1 cellular context compared by ENCODE assay signal in the genomic region with DNA sequence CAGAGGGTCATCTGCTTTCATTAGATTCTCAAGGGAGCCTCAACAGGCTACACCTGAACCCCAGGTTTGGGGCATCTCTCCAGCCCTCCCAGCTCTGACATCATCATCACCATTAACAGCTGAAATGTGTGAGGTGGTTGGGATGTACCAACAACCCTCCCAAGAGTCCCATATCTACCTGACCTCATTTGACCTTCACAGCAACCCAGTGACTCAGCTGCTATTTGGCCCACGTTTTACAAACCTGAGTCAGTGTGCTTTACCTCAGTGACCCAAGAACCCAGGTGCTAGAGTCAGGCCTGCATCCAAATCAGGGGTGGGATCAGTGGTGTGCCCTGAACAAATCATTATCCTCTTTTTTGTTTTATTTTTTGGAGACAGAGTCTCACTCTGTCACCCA.
TF ChIP-seq lines count a peak whose summit lies in the region.

No MANE protein-coding gene starts in this region.

TF ChIP-seq in HepG2, 621 proteins besides CTCF, POLR2A, EP300 and RAD21 (continued from another document):
- TF ChIP-seq, protein P1, sequence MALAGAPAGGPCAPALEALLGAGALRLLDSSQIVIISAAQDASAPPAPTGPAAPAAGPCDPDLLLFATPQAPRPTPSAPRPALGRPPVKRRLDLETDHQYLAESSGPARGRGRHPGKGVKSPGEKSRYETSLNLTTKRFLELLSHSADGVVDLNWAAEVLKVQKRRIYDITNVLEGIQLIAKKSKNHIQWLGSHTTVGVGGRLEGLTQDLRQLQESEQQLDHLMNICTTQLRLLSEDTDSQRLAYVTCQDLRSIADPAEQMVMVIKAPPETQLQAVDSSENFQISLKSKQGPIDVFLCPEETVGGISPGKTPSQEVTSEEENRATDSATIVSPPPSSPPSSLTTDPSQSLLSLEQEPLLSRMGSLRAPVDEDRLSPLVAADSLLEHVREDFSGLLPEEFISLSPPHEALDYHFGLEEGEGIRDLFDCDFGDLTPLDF (CRISPR knock-in tag; IDR thresholded peaks at IDR 0.05): no peak
- TF ChIP-seq ZNF773 (CRISPR knock-in tag; IDR thresholded peaks at IDR 0.05; ENCODE audit: borderline replicate concordance) (no peak), NPAS2 (CRISPR knock-in tag; IDR thresholded peaks at IDR 0.05; ENCODE audit: borderline replicate concordance) (no peak), ZNF253 (CRISPR knock-in tag; IDR thresholded peaks at IDR 0.05; ENCODE audit: borderline replicate concordance) (no peak), AGO1 (IDR thresholded peaks at IDR 0.05; ENCODE audit: low read depth, low read length, poor library complexity, severe bottlenecking) (no peak), SMARCE1 (IDR thresholded peaks at IDR 0.05; ENCODE audit: borderline replicate concordance) (no peak), KAT7 (CRISPR knock-in tag; IDR thresholded peaks at IDR 0.05; ENCODE audit: borderline replicate concordance) (no peak), WIZ (CRISPR knock-in tag; IDR thresholded peaks at IDR 0.05) (no peak), HOXA9 (CRISPR knock-in tag; IDR thresholded peaks at IDR 0.05; ENCODE audit: borderline replicate concordance) (no peak), CREB1 (IDR thresholded peaks at IDR 0.05) (peak; percentile 44; the same call in 1 of the 2 replicates), CREB1 (CRISPR knock-in tag; IDR thresholded peaks at IDR 0.05) (peak; percentile 27; the same call in 1 of the 2 replicates), TP53 (CRISPR knock-in tag; conservative IDR thresholded peaks at IDR 0.05) (no peak), SRF (IDR thresholded peaks at IDR 0.05; ENCODE audit: low read depth, low read length) (no peak), ZNF644 (CRISPR knock-in tag; IDR thresholded peaks at IDR 0.05; ENCODE audit: low read depth) (no peak), RXRA (CRISPR knock-in tag; IDR thresholded peaks at IDR 0.05) (peak; percentile 46; the same call in 1 of the 2 replicates), ZNF570 (CRISPR knock-in tag; IDR thresholded peaks at IDR 0.05; ENCODE audit: borderline replicate concordance) (no peak), MED8 (CRISPR knock-in tag; IDR thresholded peaks at IDR 0.05; ENCODE audit: insufficient replicate concordance) (no peak), ZNF777 (CRISPR knock-in tag; IDR thresholded peaks at IDR 0.05) (no peak), NR2F6 (IDR thresholded peaks at IDR 0.05) (no peak), NR2F6 (CRISPR knock-in tag; IDR thresholded peaks at IDR 0.05) (0 out of 2 replicates have a peak, but pooled peaks have one; percentile 50), NCOA2 (CRISPR knock-in tag; IDR thresholded peaks at IDR 0.05) (no peak), FOXP1 (IDR thresholded peaks at IDR 0.05) (no peak), FOXP1 (CRISPR knock-in tag; IDR thresholded peaks at IDR 0.05) (no peak), ZNF225 (CRISPR knock-in tag; IDR thresholded peaks at IDR 0.05) (no peak), PAWR (CRISPR knock-in tag; IDR thresholded peaks at IDR 0.05; ENCODE audit: borderline replicate concordance) (no peak), ZNF484 (CRISPR knock-in tag; IDR thresholded peaks at IDR 0.05; ENCODE audit: borderline replicate concordance, low read depth) (no peak), ASH2L (IDR thresholded peaks at IDR 0.05; ENCODE audit: insufficient read length, low read depth, low read length) (no peak), ZNF839 (CRISPR knock-in tag; IDR thresholded peaks at IDR 0.05; ENCODE audit: borderline replicate concordance) (no peak), ZNF160 (CRISPR knock-in tag; IDR thresholded peaks at IDR 0.05) (no peak), ZNF432 (CRISPR knock-in tag; IDR thresholded peaks at IDR 0.05; ENCODE audit: borderline replicate concordance) (no peak), FOSL1 (CRISPR knock-in tag; IDR thresholded peaks at IDR 0.05; ENCODE audit: borderline replicate concordance) (no peak), ATF7-NPFF (CRISPR knock-in tag; IDR thresholded peaks at IDR 0.05; ENCODE audit: low read depth) (no peak), MXI1 (IDR thresholded peaks at IDR 0.05; ENCODE audit: borderline replicate concordance, low read depth, low read length) (no peak), ZZZ3 (CRISPR knock-in tag; IDR thresholded peaks at IDR 0.05; ENCODE audit: borderline replicate concordance) (no peak), RXRB (CRISPR knock-in tag; IDR thresholded peaks at IDR 0.05; ENCODE audit: borderline replicate concordance) (peak; percentile 78), RARA (CRISPR knock-in tag; IDR thresholded peaks at IDR 0.05) (peak; percentile 56), FOXK2 (IDR thresholded peaks at IDR 0.05) (no peak), ZNF121 (CRISPR knock-in tag; IDR thresholded peaks at IDR 0.05) (no peak), ADNP (CRISPR knock-in tag; IDR thresholded peaks at IDR 0.05) (no peak), ATF7 (IDR thresholded peaks at IDR 0.05) (no peak), ATF7 (CRISPR knock-in tag; IDR thresholded peaks at IDR 0.05) (0 out of 2 replicates have a peak, but pooled peaks have one; percentile 30), ZNF572 (CRISPR knock-in tag; IDR thresholded peaks at IDR 0.05) (no peak), ZNF790 (CRISPR knock-in tag; IDR thresholded peaks at IDR 0.05; ENCODE audit: borderline replicate concordance) (no peak), POLR2G (IDR thresholded peaks at IDR 0.05; ENCODE audit: low read depth, low read length) (no peak), SETDB1 (CRISPR knock-in tag; IDR thresholded peaks at IDR 0.05; ENCODE audit: borderline replicate concordance) (no peak), ZNF329 (CRISPR knock-in tag; IDR thresholded peaks at IDR 0.05; ENCODE audit: low read depth) (no peak), EHMT2 (IDR thresholded peaks at IDR 0.05; ENCODE audit: borderline replicate concordance, low read depth, low read length) (no peak), TRIM24 (CRISPR knock-in tag; IDR thresholded peaks at IDR 0.05) (no peak), FOXA3 (CRISPR knock-in tag; IDR thresholded peaks at IDR 0.05) (no peak), ZNF660 (CRISPR knock-in tag; IDR thresholded peaks at IDR 0.05; ENCODE audit: borderline replicate concordance, low read depth) (no peak), ZNF256 (CRISPR knock-in tag; conservative IDR thresholded peaks at IDR 0.05) (no peak), SNAPC2 (CRISPR knock-in tag; IDR thresholded peaks at IDR 0.05) (no peak), ATAD3A (CRISPR knock-in tag; IDR thresholded peaks at IDR 0.05) (no peak)
- TF ChIP-seq, protein P2, sequence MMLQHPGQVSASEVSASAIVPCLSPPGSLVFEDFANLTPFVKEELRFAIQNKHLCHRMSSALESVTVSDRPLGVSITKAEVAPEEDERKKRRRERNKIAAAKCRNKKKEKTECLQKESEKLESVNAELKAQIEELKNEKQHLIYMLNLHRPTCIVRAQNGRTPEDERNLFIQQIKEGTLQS (CRISPR knock-in tag; IDR thresholded peaks at IDR 0.05): no peak
- TF ChIP-seq, protein P3, sequence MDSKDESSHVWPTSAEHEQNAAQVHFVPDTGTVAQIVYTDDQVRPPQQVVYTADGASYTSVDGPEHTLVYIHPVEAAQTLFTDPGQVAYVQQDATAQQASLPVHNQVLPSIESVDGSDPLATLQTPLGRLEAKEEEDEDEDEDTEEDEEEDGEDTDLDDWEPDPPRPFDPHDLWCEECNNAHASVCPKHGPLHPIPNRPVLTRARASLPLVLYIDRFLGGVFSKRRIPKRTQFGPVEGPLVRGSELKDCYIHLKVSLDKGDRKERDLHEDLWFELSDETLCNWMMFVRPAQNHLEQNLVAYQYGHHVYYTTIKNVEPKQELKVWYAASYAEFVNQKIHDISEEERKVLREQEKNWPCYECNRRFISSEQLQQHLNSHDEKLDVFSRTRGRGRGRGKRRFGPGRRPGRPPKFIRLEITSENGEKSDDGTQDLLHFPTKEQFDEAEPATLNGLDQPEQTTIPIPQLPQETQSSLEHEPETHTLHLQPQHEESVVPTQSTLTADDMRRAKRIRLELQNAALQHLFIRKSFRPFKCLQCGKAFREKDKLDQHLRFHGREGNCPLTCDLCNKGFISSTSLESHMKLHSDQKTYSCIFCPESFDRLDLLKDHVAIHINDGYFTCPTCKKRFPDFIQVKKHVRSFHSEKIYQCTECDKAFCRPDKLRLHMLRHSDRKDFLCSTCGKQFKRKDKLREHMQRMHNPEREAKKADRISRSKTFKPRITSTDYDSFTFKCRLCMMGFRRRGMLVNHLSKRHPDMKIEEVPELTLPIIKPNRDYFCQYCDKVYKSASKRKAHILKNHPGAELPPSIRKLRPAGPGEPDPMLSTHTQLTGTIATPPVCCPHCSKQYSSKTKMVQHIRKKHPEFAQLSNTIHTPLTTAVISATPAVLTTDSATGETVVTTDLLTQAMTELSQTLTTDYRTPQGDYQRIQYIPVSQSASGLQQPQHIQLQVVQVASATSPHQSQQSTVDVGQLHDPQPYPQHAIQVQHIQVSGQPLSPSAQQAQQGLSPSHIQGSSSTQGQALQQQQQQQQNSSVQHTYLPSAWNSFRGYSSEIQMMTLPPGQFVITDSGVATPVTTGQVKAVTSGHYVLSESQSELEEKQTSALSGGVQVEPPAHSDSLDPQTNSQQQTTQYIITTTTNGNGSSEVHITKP (CRISPR knock-in tag; IDR thresholded peaks at IDR 0.05; ENCODE audit: low read depth): peak; percentile 72; the same call in 1 of the 2 replicates
- TF ChIP-seq, protein P4, sequence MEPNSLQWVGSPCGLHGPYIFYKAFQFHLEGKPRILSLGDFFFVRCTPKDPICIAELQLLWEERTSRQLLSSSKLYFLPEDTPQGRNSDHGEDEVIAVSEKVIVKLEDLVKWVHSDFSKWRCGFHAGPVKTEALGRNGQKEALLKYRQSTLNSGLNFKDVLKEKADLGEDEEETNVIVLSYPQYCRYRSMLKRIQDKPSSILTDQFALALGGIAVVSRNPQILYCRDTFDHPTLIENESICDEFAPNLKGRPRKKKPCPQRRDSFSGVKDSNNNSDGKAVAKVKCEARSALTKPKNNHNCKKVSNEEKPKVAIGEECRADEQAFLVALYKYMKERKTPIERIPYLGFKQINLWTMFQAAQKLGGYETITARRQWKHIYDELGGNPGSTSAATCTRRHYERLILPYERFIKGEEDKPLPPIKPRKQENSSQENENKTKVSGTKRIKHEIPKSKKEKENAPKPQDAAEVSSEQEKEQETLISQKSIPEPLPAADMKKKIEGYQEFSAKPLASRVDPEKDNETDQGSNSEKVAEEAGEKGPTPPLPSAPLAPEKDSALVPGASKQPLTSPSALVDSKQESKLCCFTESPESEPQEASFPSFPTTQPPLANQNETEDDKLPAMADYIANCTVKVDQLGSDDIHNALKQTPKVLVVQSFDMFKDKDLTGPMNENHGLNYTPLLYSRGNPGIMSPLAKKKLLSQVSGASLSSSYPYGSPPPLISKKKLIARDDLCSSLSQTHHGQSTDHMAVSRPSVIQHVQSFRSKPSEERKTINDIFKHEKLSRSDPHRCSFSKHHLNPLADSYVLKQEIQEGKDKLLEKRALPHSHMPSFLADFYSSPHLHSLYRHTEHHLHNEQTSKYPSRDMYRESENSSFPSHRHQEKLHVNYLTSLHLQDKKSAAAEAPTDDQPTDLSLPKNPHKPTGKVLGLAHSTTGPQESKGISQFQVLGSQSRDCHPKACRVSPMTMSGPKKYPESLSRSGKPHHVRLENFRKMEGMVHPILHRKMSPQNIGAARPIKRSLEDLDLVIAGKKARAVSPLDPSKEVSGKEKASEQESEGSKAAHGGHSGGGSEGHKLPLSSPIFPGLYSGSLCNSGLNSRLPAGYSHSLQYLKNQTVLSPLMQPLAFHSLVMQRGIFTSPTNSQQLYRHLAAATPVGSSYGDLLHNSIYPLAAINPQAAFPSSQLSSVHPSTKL (CRISPR knock-in tag; IDR thresholded peaks at IDR 0.05): 0 out of 2 replicates have a peak, but pooled peaks have one; percentile 8
- TF ChIP-seq, protein P5, sequence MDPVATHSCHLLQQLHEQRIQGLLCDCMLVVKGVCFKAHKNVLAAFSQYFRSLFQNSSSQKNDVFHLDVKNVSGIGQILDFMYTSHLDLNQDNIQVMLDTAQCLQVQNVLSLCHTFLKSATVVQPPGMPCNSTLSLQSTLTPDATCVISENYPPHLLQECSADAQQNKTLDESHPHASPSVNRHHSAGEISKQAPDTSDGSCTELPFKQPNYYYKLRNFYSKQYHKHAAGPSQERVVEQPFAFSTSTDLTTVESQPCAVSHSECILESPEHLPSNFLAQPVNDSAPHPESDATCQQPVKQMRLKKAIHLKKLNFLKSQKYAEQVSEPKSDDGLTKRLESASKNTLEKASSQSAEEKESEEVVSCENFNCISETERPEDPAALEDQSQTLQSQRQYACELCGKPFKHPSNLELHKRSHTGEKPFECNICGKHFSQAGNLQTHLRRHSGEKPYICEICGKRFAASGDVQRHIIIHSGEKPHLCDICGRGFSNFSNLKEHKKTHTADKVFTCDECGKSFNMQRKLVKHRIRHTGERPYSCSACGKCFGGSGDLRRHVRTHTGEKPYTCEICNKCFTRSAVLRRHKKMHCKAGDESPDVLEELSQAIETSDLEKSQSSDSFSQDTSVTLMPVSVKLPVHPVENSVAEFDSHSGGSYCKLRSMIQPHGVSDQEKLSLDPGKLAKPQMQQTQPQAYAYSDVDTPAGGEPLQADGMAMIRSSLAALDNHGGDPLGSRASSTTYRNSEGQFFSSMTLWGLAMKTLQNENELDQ (CRISPR knock-in tag; IDR thresholded peaks at IDR 0.05; ENCODE audit: borderline replicate concordance): no peak
- TF ChIP-seq, protein P6, sequence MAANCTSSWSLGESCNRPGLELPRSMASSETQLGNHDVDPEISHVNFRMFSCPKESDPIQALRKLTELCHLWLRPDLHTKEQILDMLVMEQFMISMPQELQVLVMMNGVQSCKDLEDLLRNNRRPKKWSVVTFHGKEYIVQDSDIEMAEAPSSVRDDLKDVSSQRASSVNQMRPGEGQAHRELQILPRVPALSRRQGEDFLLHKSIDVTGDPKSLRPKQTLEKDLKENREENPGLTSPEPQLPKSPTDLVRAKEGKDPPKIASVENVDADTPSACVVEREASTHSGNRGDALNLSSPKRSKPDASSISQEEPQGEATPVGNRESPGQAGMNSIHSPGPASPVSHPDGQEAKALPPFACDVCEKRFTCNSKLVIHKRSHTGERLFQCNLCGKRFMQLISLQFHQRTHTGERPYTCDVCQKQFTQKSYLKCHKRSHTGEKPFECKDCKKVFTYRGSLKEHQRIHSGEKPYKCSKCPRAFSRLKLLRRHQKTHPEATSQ (CRISPR knock-in tag; IDR thresholded peaks at IDR 0.05; ENCODE audit: borderline replicate concordance): no peak
- TF ChIP-seq, protein P7, sequence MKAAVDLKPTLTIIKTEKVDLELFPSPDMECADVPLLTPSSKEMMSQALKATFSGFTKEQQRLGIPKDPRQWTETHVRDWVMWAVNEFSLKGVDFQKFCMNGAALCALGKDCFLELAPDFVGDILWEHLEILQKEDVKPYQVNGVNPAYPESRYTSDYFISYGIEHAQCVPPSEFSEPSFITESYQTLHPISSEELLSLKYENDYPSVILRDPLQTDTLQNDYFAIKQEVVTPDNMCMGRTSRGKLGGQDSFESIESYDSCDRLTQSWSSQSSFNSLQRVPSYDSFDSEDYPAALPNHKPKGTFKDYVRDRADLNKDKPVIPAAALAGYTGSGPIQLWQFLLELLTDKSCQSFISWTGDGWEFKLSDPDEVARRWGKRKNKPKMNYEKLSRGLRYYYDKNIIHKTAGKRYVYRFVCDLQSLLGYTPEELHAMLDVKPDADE (CRISPR knock-in tag; IDR thresholded peaks at IDR 0.05): no peak
